In genomic region chr2:42304059-42304713, GRCh38 we compare ENCODE assay signal across 1 cellular context.
TF ChIP-seq lines count a peak whose summit lies in the region.

No MANE protein-coding gene starts in this region.

TF ChIP-seq in HepG2, 621 proteins besides CTCF, POLR2A, EP300 and RAD21 (continued from another document):
- TF ChIP-seq, protein P1, sequence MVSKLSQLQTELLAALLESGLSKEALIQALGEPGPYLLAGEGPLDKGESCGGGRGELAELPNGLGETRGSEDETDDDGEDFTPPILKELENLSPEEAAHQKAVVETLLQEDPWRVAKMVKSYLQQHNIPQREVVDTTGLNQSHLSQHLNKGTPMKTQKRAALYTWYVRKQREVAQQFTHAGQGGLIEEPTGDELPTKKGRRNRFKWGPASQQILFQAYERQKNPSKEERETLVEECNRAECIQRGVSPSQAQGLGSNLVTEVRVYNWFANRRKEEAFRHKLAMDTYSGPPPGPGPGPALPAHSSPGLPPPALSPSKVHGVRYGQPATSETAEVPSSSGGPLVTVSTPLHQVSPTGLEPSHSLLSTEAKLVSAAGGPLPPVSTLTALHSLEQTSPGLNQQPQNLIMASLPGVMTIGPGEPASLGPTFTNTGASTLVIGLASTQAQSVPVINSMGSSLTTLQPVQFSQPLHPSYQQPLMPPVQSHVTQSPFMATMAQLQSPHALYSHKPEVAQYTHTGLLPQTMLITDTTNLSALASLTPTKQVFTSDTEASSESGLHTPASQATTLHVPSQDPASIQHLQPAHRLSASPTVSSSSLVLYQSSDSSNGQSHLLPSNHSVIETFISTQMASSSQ (IDR thresholded peaks at IDR 0.05; ENCODE audit: low read depth), result no peak
- TF ChIP-seq, protein P1 (CRISPR knock-in tag; IDR thresholded peaks at IDR 0.05; ENCODE audit: borderline replicate concordance), result no peak
